In genomic region chr14:100747021-100747586, GRCh38 we compare ENCODE assay signal across 11 cellular contexts. TPM values are rescaled to one million over a fixed set of nuclear protein-coding genes. Genes with fewer than 3 reads are reported as not detected.
DNase-seq lines count a peak whose midpoint lies in the region; ATAC-seq, FAIRE-seq and TF ChIP-seq lines count a peak whose summit lies in the region.
"Had no signal": no experiment of that assay in that cellular context is flagged by ENCODE, and none has a peak within 500 bp of the region (broad histone marks: within the 10 kb centered on the region; RNA-seq: fewer than 3 reads in every experiment).

No MANE protein-coding gene starts in this region.

- H3K4me3 Mint-ChIP-seq in activated naive CD4-positive, alpha-beta T cell treated with anti-CD3 and anti-CD28 coated beads for 36 hours: no peak overlapping the region
- H3K4me3 Mint-ChIP-seq: CD4-positive, alpha-beta memory T cell had no signal

- FAIRE-seq in RCC 7860 (lab: Jason Lieb, UNC): no peak

- intact Hi-C loops in activated naive CD4-positive, alpha-beta T cell treated with anti-CD3 and anti-CD28 coated beads for 36 hours (cut with micrococcal nuclease): no loop called here
- intact Hi-C loops in thyroid gland (cut with DNase I): no loop called here

- DNase-seq in activated naive CD4-positive, alpha-beta T cell treated with anti-CD3 and anti-CD28 coated beads for 36 hours: peak; percentile 7
- no peak for DNase-seq in activated naive CD4-positive, alpha-beta T cell treated with Interleukin-2 at 50 U/mL for 16 hours
- peak; percentile 52 for DNase-seq in RCC 7860 (ENCODE audit: low spot score)
- peak; percentile 88 for DNase-seq in fibroblast of pulmonary artery (ENCODE audit: low read depth)
- DNase-seq in thyroid gland: peak; percentile 79 to 84
- DNase-seq in CD1c-positive myeloid dendritic cell (ENCODE audit: extremely low spot score): no peak
- DNase-seq in stimulated activated CD4-positive, alpha-beta T cell treated with anti-CD3 and anti-CD28 coated beads, Interleukin-1b, Interleukin-23, amount 100 ng/mL, for 48 hours: no peak
- DNase-seq: CD4-positive, alpha-beta memory T cell; central memory CD4-positive, alpha-beta T cell; mucosa of descending colon had no signal

- H3K9me3 ChIP-seq in thyroid gland: no peaks in the 10 kb centered on the region
- H3K9me3 ChIP-seq: mucosa of descending colon had no signal

- peaks cover 8 to 12% of the 10 kb centered on the region in 2 donors for H3K4me1 ChIP-seq in thyroid gland

- WGBS in thyroid gland, 2 donors: 27 to 32% methylated on average over 9 of the region's 9 CpGs

- no peak for ATAC-seq in HG03135 (IDR thresholded peaks at IDR 0.05; ENCODE audit: unreplicated experiment)
- ATAC-seq: mucosa of descending colon had no signal

- H3K27ac Mint-ChIP-seq in activated naive CD4-positive, alpha-beta T cell treated with anti-CD3 and anti-CD28 coated beads for 36 hours: no peak overlapping the region
- H3K27ac Mint-ChIP-seq: CD4-positive, alpha-beta memory T cell had no signal

- no peaks in the 10 kb centered on the region for H3K4me1 Mint-ChIP-seq in activated naive CD4-positive, alpha-beta T cell treated with anti-CD3 and anti-CD28 coated beads for 36 hours (ENCODE audit: low read depth)
- H3K4me1 Mint-ChIP-seq: CD4-positive, alpha-beta memory T cell had no signal

- H3K4me3 ChIP-seq in fibroblast of pulmonary artery (replicated peaks; ENCODE audit: low read depth, low read length) (no peak overlapping the region), thyroid gland (replicated peaks in 1 of 3) (no peak overlapping the region)
- H3K4me3 ChIP-seq: mucosa of descending colon had no signal

- no peaks in the 10 kb centered on the region for H3K27me3 Mint-ChIP-seq in activated naive CD4-positive, alpha-beta T cell treated with anti-CD3 and anti-CD28 coated beads for 36 hours (ENCODE audit: low read depth)

- no peaks in the 10 kb centered on the region for H3K27me3 ChIP-seq in thyroid gland

- H3K36me3 ChIP-seq in thyroid gland: no peaks in the 10 kb centered on the region

- no peak for TF ChIP-seq POLR2A in thyroid gland (IDR thresholded peaks at IDR 0.05)

- H3K9me3 Mint-ChIP-seq in activated naive CD4-positive, alpha-beta T cell treated with anti-CD3 and anti-CD28 coated beads for 36 hours: no peaks in the 10 kb centered on the region
- H3K9me3 Mint-ChIP-seq: CD4-positive, alpha-beta memory T cell had no signal

- H3K27ac ChIP-seq in thyroid gland: peak overlapping the region in 2 of 3 donors; percentile 41 to 70

- TF ChIP-seq CTCF in fibroblast of pulmonary artery (IDR thresholded peaks at IDR 0.05; ENCODE audit: low read length, missing control alignments): no peak
- peak in 4 of 6 experiments; percentile 5 to 45 (median 28) for TF ChIP-seq CTCF in thyroid gland (IDR thresholded peaks at IDR 0.05)

- CTCF ChIA-PET in activated naive CD4-positive, alpha-beta T cell treated with anti-CD3 and anti-CD28 coated beads for 36 hours (lab: Charles Lee): no interaction called here

- no peaks in the 10 kb centered on the region for H3K36me3 Mint-ChIP-seq in activated naive CD4-positive, alpha-beta T cell treated with anti-CD3 and anti-CD28 coated beads for 36 hours (ENCODE audit: low read depth)
- H3K36me3 Mint-ChIP-seq: CD4-positive, alpha-beta memory T cell had no signal

RNA-seq across cellular contexts. Expression of gene DLK1, which starts 20.4 kb away (rescaled TPM):
- total RNA-seq in activated naive CD4-positive, alpha-beta T cell treated with anti-CD3 and anti-CD28 coated beads for 36 hours: not detected
- under 1 TPM in 1 of 4 donors, not detected in 3; 0.40 TPM for total RNA-seq in thyroid gland
- total RNA-seq: CD4-positive, alpha-beta memory T cell had no signal

Comparison
In these comparisons a context has a peak if more than half of its experiments do, and no peak if none do; other contexts are left out.
1. DNase-seq: peak in activated naive CD4-positive, alpha-beta T cell treated with anti-CD3 and anti-CD28 coated beads for 36 hours (single experiment), RCC 7860 (single experiment), fibroblast of pulmonary artery (single experiment) and thyroid gland (2 of 2); none in activated naive CD4-positive, alpha-beta T cell treated with Interleukin-2 at 50 U/mL for 16 hours (single experiment), CD1c-positive myeloid dendritic cell (single experiment) and stimulated activated CD4-positive, alpha-beta T cell treated with anti-CD3 and anti-CD28 coated beads, Interleukin-1b, Interleukin-23, amount 100 ng/mL, for 48 hours (single experiment).